9 cellular contexts compared by ENCODE assay signal in genomic region chr9:69175488-69175872, GRCh38. TPM values are rescaled to one million over a fixed set of nuclear protein-coding genes. Genes with fewer than 3 reads are reported as not detected.
DNase-seq lines count a peak whose midpoint lies in the region; ATAC-seq and TF ChIP-seq lines count a peak whose summit lies in the region.
"Had no signal": no experiment of that assay in that cellular context is flagged by ENCODE, and none has a peak within 500 bp of the region (broad histone marks: within the 10 kb centered on the region; RNA-seq: fewer than 3 reads in every experiment).

No MANE protein-coding gene starts in this region.

- intact Hi-C loops in activated CD4-positive, alpha-beta memory T cell treated with anti-CD3 and anti-CD28 coated beads for 36 hours (cut with micrococcal nuclease): loop anchor here (10.0 kb wide), 1 partner anchor 1389 kb away; no protein-coding TSS in a partner anchor
- intact Hi-C loops in right lobe of liver (cut with DNase I): no loop called here
- intact Hi-C loops in head of caudate nucleus (cut with DNase I): no loop called here

- peak overlapping the region; percentile 69 to 71 (median 70) for H3K4me3 ChIP-seq in right lobe of liver

- H3K9me3 ChIP-seq in right lobe of liver: no peaks in the 10 kb centered on the region

- no peaks in the 10 kb centered on the region for H3K9me3 Mint-ChIP-seq in activated CD8-positive, alpha-beta memory T cell treated with anti-CD3 and anti-CD28 coated beads, Interleukin-2, amount 10 ng/mL, durations not matched to agents 7 days and 5 days (ENCODE audit: low read depth)
- no peaks in the 10 kb centered on the region for H3K9me3 Mint-ChIP-seq in activated CD4-positive, alpha-beta memory T cell treated with anti-CD3 and anti-CD28 coated beads for 36 hours

- no peak for TF ChIP-seq CTCF in right lobe of liver (IDR thresholded peaks at IDR 0.05)

- ATAC-seq in activated CD8-positive, alpha-beta memory T cell treated with anti-CD3 and anti-CD28 coated beads, Interleukin-2, amount 10 ng/mL, durations not matched to agents 7 days and 5 days: no peak
- ATAC-seq in HG02943 (IDR thresholded peaks at IDR 0.05; ENCODE audit: low read depth, unreplicated experiment): peak; percentile 15
- no peak for ATAC-seq in right lobe of liver

- peak overlapping the region; percentile 91 to 97 (median 91) for H3K27ac ChIP-seq in right lobe of liver
- H3K27ac ChIP-seq: C4-2B had no signal

- TF ChIP-seq POLR2A in right lobe of liver (IDR thresholded peaks at IDR 0.05): no peak

- H3K27me3 Mint-ChIP-seq in activated CD8-positive, alpha-beta memory T cell treated with anti-CD3 and anti-CD28 coated beads, Interleukin-2, amount 10 ng/mL, durations not matched to agents 7 days and 5 days: peaks cover 32% of the 10 kb centered on the region
- H3K27me3 Mint-ChIP-seq in activated CD4-positive, alpha-beta memory T cell treated with anti-CD3 and anti-CD28 coated beads for 36 hours: peaks cover 35% of the 10 kb centered on the region

- WGBS in right lobe of liver (ENCODE audit: insufficient coverage, low coverage, low lambda C conversion rate, missing lambda C conversion rate): 9% methylated on average over 8 of the region's 8 CpGs

- no peaks in the 10 kb centered on the region for H3K36me3 ChIP-seq in right lobe of liver

- peak overlapping the region; percentile 79 for H3K4me3 Mint-ChIP-seq in activated CD8-positive, alpha-beta memory T cell treated with anti-CD3 and anti-CD28 coated beads, Interleukin-2, amount 10 ng/mL, durations not matched to agents 7 days and 5 days
- peak overlapping the region; percentile 82 for H3K4me3 Mint-ChIP-seq in activated CD4-positive, alpha-beta memory T cell treated with anti-CD3 and anti-CD28 coated beads for 36 hours

- peaks cover 65% of the 10 kb centered on the region for H3K4me1 Mint-ChIP-seq in activated CD8-positive, alpha-beta memory T cell treated with anti-CD3 and anti-CD28 coated beads, Interleukin-2, amount 10 ng/mL, durations not matched to agents 7 days and 5 days
- peaks cover 61% of the 10 kb centered on the region for H3K4me1 Mint-ChIP-seq in activated CD4-positive, alpha-beta memory T cell treated with anti-CD3 and anti-CD28 coated beads for 36 hours (ENCODE audit: low read depth)

- H3K27me3 ChIP-seq in right lobe of liver: no peaks in the 10 kb centered on the region

- no peak for DNase-seq in activated CD8-positive, alpha-beta memory T cell treated with anti-CD3 and anti-CD28 coated beads, Interleukin-2, amount 10 ng/mL, durations not matched to agents 7 days and 5 days
- DNase-seq in activated CD8-positive, alpha-beta memory T cell treated with anti-CD3 and anti-CD28 coated beads, Interleukin-2, amount 50 U/mL, for 48 hours: no peak
- no peak for DNase-seq in activated CD4-positive, alpha-beta memory T cell treated with anti-CD3 and anti-CD28 coated beads for 36 hours
- no peak for DNase-seq in right lobe of liver
- no peak for DNase-seq in head of caudate nucleus
- no peak for DNase-seq in NCI-H345 (lab: John Stamatoyannopoulos, UW)
- DNase-seq in islet precursor cell: no peak

- CTCF ChIA-PET in activated CD8-positive, alpha-beta memory T cell treated with anti-CD3 and anti-CD28 coated beads, Interleukin-2, amount 10 ng/mL, durations not matched to agents 7 days and 5 days (lab: Charles Lee): interaction anchor here (1.1 to 2.5 kb wide), 4 partner anchors 17 to 130 kb away, joined by 3 to 5 read pairs (median 5); no protein-coding TSS in a partner anchor
- CTCF ChIA-PET in activated CD4-positive, alpha-beta memory T cell treated with anti-CD3 and anti-CD28 coated beads for 36 hours (lab: Charles Lee): interaction anchor here (0.9 to 2.6 kb wide), 4 partner anchors 11 to 140 kb away, joined by 3 to 11 read pairs (median 4); partner anchors contain the start of gene FXN

- no peak overlapping the region for H3K27ac Mint-ChIP-seq in activated CD8-positive, alpha-beta memory T cell treated with anti-CD3 and anti-CD28 coated beads, Interleukin-2, amount 10 ng/mL, durations not matched to agents 7 days and 5 days
- H3K27ac Mint-ChIP-seq in activated CD4-positive, alpha-beta memory T cell treated with anti-CD3 and anti-CD28 coated beads for 36 hours: peak overlapping the region; percentile 71

- POLR2A ChIA-PET in activated CD4-positive, alpha-beta memory T cell treated with anti-CD3 and anti-CD28 coated beads for 36 hours (lab: Charles Lee): interaction anchor here (1.2 kb wide), 1 partner anchor 12 kb away, joined by 3 read pairs; no protein-coding TSS in a partner anchor

- peaks cover 2% of the 10 kb centered on the region for H3K36me3 Mint-ChIP-seq in activated CD8-positive, alpha-beta memory T cell treated with anti-CD3 and anti-CD28 coated beads, Interleukin-2, amount 10 ng/mL, durations not matched to agents 7 days and 5 days
- H3K36me3 Mint-ChIP-seq in activated CD4-positive, alpha-beta memory T cell treated with anti-CD3 and anti-CD28 coated beads for 36 hours: no peaks in the 10 kb centered on the region

- peaks cover 2 to 57% (median 22%) of the 10 kb centered on the region in 4 donors for H3K4me1 ChIP-seq in right lobe of liver

RNA-seq across cellular contexts. Expression of gene TJP2, which starts 1.4 kb away (rescaled TPM):
- 10 to 100 TPM; 16.9 to 17.6 TPM for total RNA-seq in activated CD8-positive, alpha-beta memory T cell treated with anti-CD3 and anti-CD28 coated beads, Interleukin-2, amount 10 ng/mL, durations not matched to agents 7 days and 5 days
- total RNA-seq in activated CD4-positive, alpha-beta memory T cell treated with anti-CD3 and anti-CD28 coated beads for 36 hours: 10 to 100 TPM; 12.9 to 15.3 TPM
- total RNA-seq in right lobe of liver: 100 to 1,000 TPM in 1 of 6 experiments, 10 to 100 TPM in 5; 62.0 to 129 (median 81.7) TPM
